Comparison of ENCODE assay signal across 8 cellular contexts in genomic region chr18:75247041-75247551, GRCh38.
DNase-seq lines count a peak whose midpoint lies in the region; ATAC-seq and TF ChIP-seq lines count a peak whose summit lies in the region.

No MANE protein-coding gene starts in this region.

- peak overlapping the region in 19 of 21 experiments; percentile 23 to 86 (median 78) for H3K27ac ChIP-seq in skin epidermis

- no peak for TF ChIP-seq CTCF in GM13977 (IDR thresholded peaks at IDR 0.05; ENCODE audit: extremely low read depth, insufficient read depth, missing control alignments)
- no peak for TF ChIP-seq CTCF in WI38 (IDR thresholded peaks at IDR 0.05; ENCODE audit: low read depth, low read length)

- ATAC-seq in GM21619 (IDR thresholded peaks at IDR 0.05; ENCODE audit: unreplicated experiment) (no peak), HG02763 (IDR thresholded peaks at IDR 0.05; ENCODE audit: unreplicated experiment) (no peak), HG02759 (IDR thresholded peaks at IDR 0.05; ENCODE audit: unreplicated experiment) (no peak)

- in situ Hi-C loops in GM13977 (cut with MboI; ENCODE audit: low pct_unique_long_range_greater_than_20kb, low sequenced_read_pairs, unreplicated experiment), result no loop called here

- peak overlapping the region; percentile 58 for H3K4me3 ChIP-seq in WI38 (ENCODE audit: low read depth, low read length)
- H3K4me3 ChIP-seq in skin epidermis, result peak overlapping the region; percentile 4 to 32 (median 17)

- DNase-seq in GM13977 (ENCODE audit: low spot score), result peak; percentile 42
- peak; percentile 23 for DNase-seq in fibroblast of the conjunctiva (ENCODE audit: low read depth)
- no peak for DNase-seq in stimulated activated CD4-positive, alpha-beta T cell treated with anti-CD3 and anti-CD28 coated beads, Interleukin-2, amount 100 ng/mL, for 48 hours

Comparison
In these comparisons a context has a peak if more than half of its experiments do, and no peak if none do; other contexts are left out.
1. DNase-seq: peak in GM13977 (single experiment) and fibroblast of the conjunctiva (single experiment); none in stimulated activated CD4-positive, alpha-beta T cell treated with anti-CD3 and anti-CD28 coated beads, Interleukin-2, amount 100 ng/mL, for 48 hours (0 of 2).